11 cellular contexts compared by ENCODE assay signal in genomic region chr10:129161184-129161583, GRCh38.
A peak's percentile ranks its signal among the peaks of the same experiment; 100 is the strongest.
DNase-seq lines count a peak whose midpoint lies in the region; ATAC-seq and TF ChIP-seq lines count a peak whose summit lies in the region.
"Had no signal": no experiment of that assay in that cellular context is flagged by ENCODE, and none has a peak within 500 bp of the region (broad histone marks: within the 10 kb centered on the region; RNA-seq: fewer than 3 reads in every experiment).

No MANE protein-coding gene starts in this region.

- H3K27me3 Mint-ChIP-seq in WTC11 (ENCODE audit: low read depth), result no peaks in the 10 kb centered on the region

- peaks cover 31% of the 10 kb centered on the region for H3K9me3 Mint-ChIP-seq in WTC11

- H3K4me1 Mint-ChIP-seq in WTC11, result peaks cover 29% of the 10 kb centered on the region

- peak overlapping the region; percentile 81 for H3K27ac Mint-ChIP-seq in WTC11
- H3K27ac Mint-ChIP-seq: activated naive CD8-positive, alpha-beta T cell had no signal

- no peak overlapping the region for H3K4me3 Mint-ChIP-seq in WTC11
- H3K4me3 Mint-ChIP-seq: activated naive CD8-positive, alpha-beta T cell had no signal

- CTCF ChIA-PET in WTC11 (lab: Charles Lee), result interaction anchor here (1.1 to 1.6 kb wide), 2 partner anchors 131 to 171 kb away, joined by 3 read pairs; no protein-coding TSS in a partner anchor

- DNase-seq in stimulated activated CD4-positive, alpha-beta T cell treated with anti-CD3 and anti-CD28 coated beads, Interleukin-4, amount 100 ng/mL, for 1 hour, result peak; percentile 5
- no peak for DNase-seq in stimulated activated CD4-positive, alpha-beta T cell treated with anti-CD3 and anti-CD28 coated beads, Interleukin-2, amount 100 ng/mL, for 48 hours
- peak; percentile 58 for DNase-seq in WTC11 (ENCODE audit: low spot score)
- peak; percentile 81 for DNase-seq in iPS DF 19.7 (ENCODE audit: low read depth, low spot score)
- no peak for DNase-seq in NCI-H1105 treated with DMSO at 0.1 percent for 48 hours (lab: John Stamatoyannopoulos, UW)
- DNase-seq in activated effector memory CD4-positive, alpha-beta T cell treated with Interleukin-2 at 50 U/mL for 16 hours, result no peak
- no peak for DNase-seq in NCI-H146 treated with DMSO at 0.1 percent for 48 hours (lab: John Stamatoyannopoulos, UW; ENCODE audit: unreplicated experiment)
- DNase-seq: C1 segment of cervical spinal cord, psoas muscle had no signal

- POLR2A ChIA-PET in WTC11 (lab: Charles Lee), result interaction anchor here (0.6 kb wide), 1 partner anchor 621 kb away, joined by 4 read pairs; no protein-coding TSS in a partner anchor

- ATAC-seq in WTC11 (peak; percentile 99), GM21576 (IDR thresholded peaks at IDR 0.05; ENCODE audit: unreplicated experiment) (no peak)

- no peak for TF ChIP-seq CTCF in WTC11 (IDR thresholded peaks at IDR 0.05)

- 0 out of 2 replicates have a peak, but pooled peaks cover 3% of the 10 kb centered on the region for H3K36me3 Mint-ChIP-seq in WTC11
- H3K36me3 Mint-ChIP-seq: activated naive CD8-positive, alpha-beta T cell had no signal

TF ChIP-seq in WTC11, 78 proteins besides CTCF, POLR2A, EP300 and RAD21 (continues in another document):
- TF ChIP-seq MYBL2 (CRISPR knock-in tag; IDR thresholded peaks at IDR 0.05), result no peak
- no peak for TF ChIP-seq ZNF138 (CRISPR knock-in tag; conservative IDR thresholded peaks at IDR 0.05)
- TF ChIP-seq USF1 (CRISPR knock-in tag; IDR thresholded peaks at IDR 0.05), result no peak
- no peak for TF ChIP-seq FOXJ3 (CRISPR knock-in tag; IDR thresholded peaks at IDR 0.05; ENCODE audit: borderline replicate concordance)
- no peak for TF ChIP-seq JUN (CRISPR knock-in tag; IDR thresholded peaks at IDR 0.05)
- no peak for TF ChIP-seq OVOL2 (CRISPR knock-in tag; IDR thresholded peaks at IDR 0.05; ENCODE audit: borderline replicate concordance)
- TF ChIP-seq TEAD4 (CRISPR knock-in tag; IDR thresholded peaks at IDR 0.05), result peak; percentile 94; the same call in 1 of the 2 replicates
- TF ChIP-seq ZNF532 (CRISPR knock-in tag; IDR thresholded peaks at IDR 0.05; ENCODE audit: borderline replicate concordance), result no peak
- no peak for TF ChIP-seq E2F4 (CRISPR knock-in tag; IDR thresholded peaks at IDR 0.05; ENCODE audit: borderline replicate concordance, low read depth)
- peak; percentile 97; the same call in 1 of the 2 replicates for TF ChIP-seq TEAD1 (CRISPR knock-in tag; IDR thresholded peaks at IDR 0.05)
- TF ChIP-seq ARID4B (CRISPR knock-in tag; IDR thresholded peaks at IDR 0.05; ENCODE audit: borderline replicate concordance), result peak; percentile 31; the same call in 1 of the 2 replicates
- TF ChIP-seq CREM (CRISPR knock-in tag; IDR thresholded peaks at IDR 0.05), result no peak
- TF ChIP-seq MAX (CRISPR knock-in tag; IDR thresholded peaks at IDR 0.05), result peak; percentile 85
- no peak for TF ChIP-seq ZNF423 (CRISPR knock-in tag; IDR thresholded peaks at IDR 0.05)

Comparison
In these comparisons a context has a peak if more than half of its experiments do, and no peak if none do; other contexts are left out.
1. DNase-seq: peak in stimulated activated CD4-positive, alpha-beta T cell treated with anti-CD3 and anti-CD28 coated beads, Interleukin-4, amount 100 ng/mL, for 1 hour (single experiment), WTC11 (single experiment) and iPS DF 19.7 (single experiment); none in stimulated activated CD4-positive, alpha-beta T cell treated with anti-CD3 and anti-CD28 coated beads, Interleukin-2, amount 100 ng/mL, for 48 hours (0 of 2), NCI-H1105 treated with DMSO at 0.1 percent for 48 hours (single experiment), activated effector memory CD4-positive, alpha-beta T cell treated with Interleukin-2 at 50 U/mL for 16 hours (single experiment) and NCI-H146 treated with DMSO at 0.1 percent for 48 hours (single experiment).